ENCODE assay signal across 1 cellular context in the genomic region with DNA sequence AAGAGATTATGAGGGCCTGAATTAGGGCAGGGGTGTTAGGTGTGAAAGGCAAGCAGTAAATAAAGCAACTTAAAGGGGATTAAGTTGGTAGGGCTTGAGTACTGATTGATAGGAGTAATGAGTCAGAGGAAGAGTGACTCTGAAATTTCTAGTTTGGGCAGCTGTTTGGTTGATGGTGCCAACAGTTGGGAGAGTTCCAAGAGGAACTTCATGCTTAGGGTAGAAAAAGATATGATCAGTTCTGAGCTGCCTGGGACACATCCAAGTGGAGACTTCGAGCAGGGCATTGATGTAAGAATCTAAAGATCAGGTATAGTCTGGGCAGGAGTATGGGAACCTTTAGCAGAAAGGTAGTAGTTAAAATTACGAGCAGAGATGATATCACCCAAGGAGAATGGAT.
TF ChIP-seq lines count a peak whose summit lies in the region.

No MANE protein-coding gene starts in this region.

TF ChIP-seq in HCT116, 20 proteins besides CTCF, POLR2A, EP300 and RAD21 (continued from another document):
- no peak for TF ChIP-seq ZBTB33 (IDR thresholded peaks at IDR 0.05; ENCODE audit: extremely low read depth, insufficient replicate concordance, low read length)
- TF ChIP-seq EZH2 (IDR thresholded peaks at IDR 0.05) = no peak
- TF ChIP-seq ZNF274 (IDR thresholded peaks at IDR 0.05; ENCODE audit: low read depth, low read length) = no peak
- peak; percentile 81 for TF ChIP-seq JUND (IDR thresholded peaks at IDR 0.05)
- TF ChIP-seq EZH2phosphoT487 (IDR thresholded peaks at IDR 0.05; ENCODE audit: borderline replicate concordance) = no peak
- TF ChIP-seq SIN3A (IDR thresholded peaks at IDR 0.05; ENCODE audit: low read depth) = no peak
TF ChIP-seq in HCT116: peak in this region for 5.
